In the genomic region with DNA sequence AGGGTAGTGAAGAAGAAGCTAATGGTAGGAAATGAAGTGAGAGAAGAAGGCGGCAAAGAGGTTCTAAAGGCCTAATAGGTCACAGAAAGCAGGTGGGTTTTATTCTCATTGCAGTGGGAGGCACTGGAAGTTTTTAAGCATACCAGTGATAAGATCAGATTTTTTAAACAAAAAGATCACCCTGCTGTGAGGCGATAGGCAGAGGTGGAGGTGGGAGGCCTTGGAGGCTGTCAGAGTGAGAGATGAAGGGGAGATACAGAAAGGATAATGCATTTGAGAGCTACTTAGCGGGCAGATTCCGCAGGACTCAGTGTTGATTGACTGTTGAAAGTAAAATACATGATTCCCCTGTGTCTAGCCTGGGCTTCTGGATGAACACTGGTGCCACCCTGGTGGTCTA, we compare ENCODE assay signal across 18 cellular contexts.
DNase-seq lines count a peak whose midpoint lies in the region; ATAC-seq and TF ChIP-seq lines count a peak whose summit lies in the region.
"Had no signal": no experiment of that assay in that cellular context is flagged by ENCODE, and none has a peak within 500 bp of the region (broad histone marks: within the 10 kb centered on the region; RNA-seq: fewer than 3 reads in every experiment).

No MANE protein-coding gene starts in this region.

- no peak for TF ChIP-seq CTCF in C4-2B (conservative IDR thresholded peaks at IDR 0.05)
- TF ChIP-seq CTCF in WTC11 (IDR thresholded peaks at IDR 0.05), result no peak

- peak; percentile 16; the same call in 1 of the 2 replicates for ATAC-seq in WTC11
- no peak for ATAC-seq in memory B cell (ENCODE audit: low read depth)
- ATAC-seq in GM19023 (IDR thresholded peaks at IDR 0.05; ENCODE audit: unreplicated experiment), result no peak
- ATAC-seq: CD8-positive, alpha-beta T cell; HCT116 had no signal

- H3K9me3 Mint-ChIP-seq in WTC11 (no peaks in the 10 kb centered on the region), memory B cell (no peaks in the 10 kb centered on the region)
- H3K9me3 Mint-ChIP-seq: CD8-positive, alpha-beta T cell had no signal

- H3K4me3 Mint-ChIP-seq in WTC11 (no peak overlapping the region), memory B cell (no peak overlapping the region)
- H3K4me3 Mint-ChIP-seq: CD8-positive, alpha-beta T cell had no signal

- DNase-seq in NCI-H146 (lab: John Stamatoyannopoulos, UW) (peak; percentile 17), NCI-H146 treated with DMSO at 0.1 percent for 48 hours (lab: John Stamatoyannopoulos, UW; ENCODE audit: unreplicated experiment) (no peak), WTC11 (ENCODE audit: low spot score) (no peak), memory B cell (ENCODE audit: low spot score in 2 of 2) (no peak), NCI-H1694 treated with DMSO at 0.1 percent for 48 hours (lab: John Stamatoyannopoulos, UW) (no peak)
- DNase-seq in activated CD8-positive, alpha-beta memory T cell treated with anti-CD3 and anti-CD28 coated beads, Interleukin-2, amount 50 U/mL, for 48 hours, result no peak
- DNase-seq: Calu3; CD8-positive, alpha-beta T cell; DMS79 treated with DMSO at 0.1 percent for 48 hours; GF-D8; GOT3; H7 had no signal

- H3K27ac Mint-ChIP-seq in WTC11 (peak overlapping the region; percentile 3; the same call in 1 of the 2 replicates), memory B cell (peak overlapping the region; percentile 4)
- H3K27ac Mint-ChIP-seq: CD8-positive, alpha-beta T cell had no signal

- POLR2A ChIA-PET in WTC11 (lab: Charles Lee), result no interaction called here

- CTCF ChIA-PET in WTC11 (lab: Charles Lee), result interaction anchor here (1.4 kb wide), 1 partner anchor 86 kb away, joined by 3 read pairs; no protein-coding TSS in a partner anchor

- peak overlapping the region; percentile 4; the same call in 1 of the 2 replicates for H3K27ac ChIP-seq in C4-2B
- H3K27ac ChIP-seq: 22Rv1, BLaER1, HL-60 had no signal

- H3K4me1 Mint-ChIP-seq in WTC11 (peaks cover 4% of the 10 kb centered on the region; the same call in 1 of the 2 replicates), memory B cell (no peaks in the 10 kb centered on the region)

- H3K36me3 Mint-ChIP-seq in WTC11 (no peaks in the 10 kb centered on the region), memory B cell (no peaks in the 10 kb centered on the region)
- H3K36me3 Mint-ChIP-seq: CD8-positive, alpha-beta T cell had no signal

- H3K27me3 Mint-ChIP-seq in WTC11 (ENCODE audit: low read depth) (no peaks in the 10 kb centered on the region), memory B cell (no peaks in the 10 kb centered on the region)

TF ChIP-seq in WTC11, 78 proteins besides CTCF, POLR2A, EP300 and RAD21:
- TF ChIP-seq ZNF232 (CRISPR knock-in tag; IDR thresholded peaks at IDR 0.05) (no peak), TEAD4 (CRISPR knock-in tag; IDR thresholded peaks at IDR 0.05) (no peak)
TF ChIP-seq in WTC11: peak in this region for 0.
